13 cellular contexts compared by ENCODE assay signal in the genomic region with DNA sequence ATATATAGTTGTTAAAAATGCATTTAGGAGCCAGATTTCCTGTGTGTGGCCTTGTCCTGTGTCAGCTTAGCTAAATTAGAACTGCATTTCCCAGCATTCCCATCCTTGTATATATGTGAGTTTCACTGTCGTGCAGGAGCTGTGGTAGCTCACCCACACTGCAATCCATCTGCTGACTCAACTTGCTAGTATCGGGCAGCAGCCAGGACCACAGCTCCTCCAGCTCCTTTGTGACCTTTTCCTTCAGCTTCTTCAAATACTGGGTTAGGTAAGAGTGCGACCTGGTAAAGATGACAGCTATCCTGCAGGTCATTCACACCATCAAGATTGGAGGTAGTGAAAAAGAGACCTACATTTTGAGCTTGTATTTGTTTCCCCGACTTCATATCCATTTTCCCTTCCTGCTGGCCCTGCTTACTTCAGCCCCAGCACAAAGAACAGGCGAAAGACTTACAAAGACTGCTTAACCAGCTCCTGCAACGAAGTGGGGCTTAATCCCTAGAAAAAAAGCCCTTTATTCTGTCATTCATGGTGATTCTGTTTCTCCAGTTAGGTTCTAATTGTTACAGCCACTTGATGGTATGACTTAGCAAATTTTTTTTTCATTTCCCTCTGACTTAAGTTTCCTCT. TPM values are rescaled to one million over a fixed set of nuclear protein-coding genes. Genes with fewer than 3 reads are reported as not detected.
A peak's percentile ranks its signal among the peaks of the same experiment; 100 is the strongest.
DNase-seq lines count a peak whose midpoint lies in the region; ATAC-seq and TF ChIP-seq lines count a peak whose summit lies in the region.
"Had no signal": no experiment of that assay in that cellular context is flagged by ENCODE, and none has a peak within 500 bp of the region (broad histone marks: within the 10 kb centered on the region; RNA-seq: fewer than 3 reads in every experiment).

No MANE protein-coding gene starts in this region.

- DNase-seq in dedifferentiated amniotic fluid mesenchymal stem cell (ENCODE audit: extremely low spot score) (peak; percentile 55), retinal pigment epithelial cell (ENCODE audit: low read depth) (peak; percentile 63), NCI-H82 treated with DMSO at 0.1 percent for 48 hours (lab: John Stamatoyannopoulos, UW; ENCODE audit: unreplicated experiment) (no peak), cardiac septum (ENCODE audit: low spot score) (no peak)
- no peak for DNase-seq in NK-92 treated with Interleukin-12 subunit alpha and Interleukin-12 subunit beta, amount 100 ng/mL, for 24 hours (lab: John Stamatoyannopoulos, UW)
- DNase-seq in activated CD4-positive, CD25-positive, alpha-beta regulatory T cell treated with anti-CD3 and anti-CD28 coated beads, Interleukin-2, amount 50 U/mL, for 72 hours = no peak
- DNase-seq: activated CD8-positive, alpha-beta T cell treated with anti-CD3 and anti-CD28 coated beads, Interleukin-2, amount 10 ng/mL, durations not matched to agents 7 days and 5 days; NCI-H510A; thyroid gland had no signal

- H4K20me1 ChIP-seq in OCI-LY3 (ENCODE audit: insufficient read depth, low read length) = no peaks in the 10 kb centered on the region

- ATAC-seq in GM18909 (IDR thresholded peaks at IDR 0.05; ENCODE audit: poor library complexity, unreplicated experiment) = peak; percentile 78
- ATAC-seq: activated CD8-positive, alpha-beta T cell treated with anti-CD3 and anti-CD28 coated beads, Interleukin-2, amount 10 ng/mL, durations not matched to agents 7 days and 5 days had no signal

- no peak overlapping the region for H3K27ac ChIP-seq in OCI-LY3 (ENCODE audit: low read length)
- H3K27ac ChIP-seq: thyroid gland had no signal

- H3K9ac ChIP-seq in OCI-LY3 (ENCODE audit: low read length) = no peak overlapping the region

- H3K4me3 ChIP-seq in OCI-LY3 (ENCODE audit: low read length) = no peak overlapping the region
- H3K4me3 ChIP-seq in retinal pigment epithelial cell (ENCODE audit: low read length) = peak overlapping the region; percentile 36
- H3K4me3 ChIP-seq: thyroid gland had no signal

- no peaks in the 10 kb centered on the region for H3K9me3 ChIP-seq in OCI-LY3 (ENCODE audit: insufficient read depth, low read length)
- H3K9me3 ChIP-seq: thyroid gland had no signal

- H3K4me1 ChIP-seq in OCI-LY3 (ENCODE audit: low read length) = 0 out of 2 replicates have a peak, but pooled peaks cover 6% of the 10 kb centered on the region
- H3K4me1 ChIP-seq: thyroid gland had no signal

- H2AFZ ChIP-seq in OCI-LY3 (ENCODE audit: low read depth, low read length) = peak overlapping the region; percentile 41

- H3K4me2 ChIP-seq in OCI-LY3 (ENCODE audit: low read length) = no peak overlapping the region

- no peaks in the 10 kb centered on the region for H3K36me3 ChIP-seq in OCI-LY3 (replicated peaks; ENCODE audit: low read depth, low read length)
- H3K36me3 ChIP-seq: thyroid gland had no signal

- no peaks in the 10 kb centered on the region for H3K27me3 ChIP-seq in OCI-LY3 (ENCODE audit: low read depth, low read length)
- H3K27me3 ChIP-seq: thyroid gland had no signal

- TF ChIP-seq CTCF in OCI-LY3 (IDR thresholded peaks at IDR 0.05; ENCODE audit: low read depth, low read length) = no peak
- TF ChIP-seq CTCF in retinal pigment epithelial cell (conservative IDR thresholded peaks at IDR 0.05; ENCODE audit: low read depth, low read length) = no peak

- no peaks in the 10 kb centered on the region for H3K79me2 ChIP-seq in OCI-LY3 (ENCODE audit: low read length)

- intact Hi-C loops in cardiac septum (cut with DNase I) = no loop called here

RNA-seq across cellular contexts. Expression of gene ASIC5, which starts 11.4 kb away (rescaled TPM):
- not detected for total RNA-seq in cardiac septum
- total RNA-seq: activated CD8-positive, alpha-beta T cell treated with anti-CD3 and anti-CD28 coated beads, Interleukin-2, amount 10 ng/mL, durations not matched to agents 7 days and 5 days; epithelial cell of proximal tubule; posterior vena cava; thyroid gland had no signal

RNA-seq across cellular contexts. Expression of gene TDO2, which starts 48.8 kb away (rescaled TPM):
- total RNA-seq in cardiac septum = 0.13 TPM
- total RNA-seq: activated CD8-positive, alpha-beta T cell treated with anti-CD3 and anti-CD28 coated beads, Interleukin-2, amount 10 ng/mL, durations not matched to agents 7 days and 5 days; epithelial cell of proximal tubule; thyroid gland had no signal

Comparison
In these comparisons a context has a peak if more than half of its experiments do, and no peak if none do; other contexts are left out.
1. DNase-seq: peak in dedifferentiated amniotic fluid mesenchymal stem cell (single experiment) and retinal pigment epithelial cell (single experiment); none in NK-92 treated with Interleukin-12 subunit alpha and Interleukin-12 subunit beta, amount 100 ng/mL, for 24 hours (single experiment), NCI-H82 treated with DMSO at 0.1 percent for 48 hours (single experiment), cardiac septum (single experiment) and activated CD4-positive, CD25-positive, alpha-beta regulatory T cell treated with anti-CD3 and anti-CD28 coated beads, Interleukin-2, amount 50 U/mL, for 72 hours (single experiment).